36 cellular contexts compared by ENCODE assay signal in genomic region chr19:40508739-40509260, GRCh38.
"Had no signal": no experiment of that assay in that cellular context is flagged by ENCODE, and none has a peak within 500 bp of the region (broad histone marks: within the 10 kb centered on the region; RNA-seq: fewer than 3 reads in every experiment).

No MANE protein-coding gene starts in this region.

- DNase-seq: activated CD4-positive, alpha-beta memory T cell treated with anti-CD3 and anti-CD28 coated beads, Interleukin-2, amount 10 ng/mL, durations not matched to agents 7 days and 5 days; activated CD4-positive, alpha-beta T cell treated with anti-CD3 and anti-CD28 coated beads for 1 hour; activated CD4-positive, alpha-beta T cell treated with anti-CD3 and anti-CD28 coated beads for 36 hours; activated CD4-positive, alpha-beta T cell treated with anti-CD3 and anti-CD28 coated beads for 48 hours; activated CD4-positive, alpha-beta T cell treated with anti-CD3 and anti-CD28 coated beads, Interleukin-2, amount 10 ng/mL, durations not matched to agents 7 days and 5 days; activated CD4-positive, alpha-beta T cell treated with anti-CD3 and anti-CD28 coated beads, Interleukin-2, amount 50 U/mL, for 48 hours; activated CD4-positive, CD25-positive, alpha-beta regulatory T cell; activated CD8-positive, alpha-beta memory T cell treated with anti-CD3 and anti-CD28 coated beads for 24 hours; activated CD8-positive, alpha-beta memory T cell treated with anti-CD3 and anti-CD28 coated beads, Interleukin-2, amount 10 ng/mL, durations not matched to agents 7 days and 5 days; activated CD8-positive, alpha-beta memory T cell treated with anti-CD3 and anti-CD28 coated beads, Interleukin-2, amount 50 U/mL, for 48 hours; activated CD8-positive, alpha-beta T cell treated with anti-CD3 and anti-CD28 coated beads, Interleukin-2, amount 10 ng/mL, durations not matched to agents 7 days and 5 days; activated effector memory CD4-positive, alpha-beta T cell treated with Interleukin-2 at 50 U/mL for 16 hours; activated gamma-delta T cell; activated naive CD4-positive, alpha-beta T cell treated with anti-CD3 and anti-CD28 coated beads, Interleukin-2, amount 10 ng/mL, durations not matched to agents 7 days and 5 days; activated naive CD4-positive, alpha-beta T cell treated with Interleukin-2 at 50 U/mL for 16 hours; activated naive CD8-positive, alpha-beta T cell treated with anti-CD3 and anti-CD28 coated beads, Interleukin-2, amount 10 ng/mL, durations not matched to agents 7 days and 5 days; activated naive CD8-positive, alpha-beta T cell treated with anti-CD3 and anti-CD28 coated beads, Interleukin-2, amount 50 U/mL, for 24 hours; activated T-cell treated with anti-CD3 and anti-CD28 coated beads, Interleukin-2, amount 50 U/mL, for 24 hours; activated T-cell treated with anti-CD3 and anti-CD28 coated beads, Interleukin-2, amount 50 U/mL, for 48 hours; amygdala; anterior cingulate cortex; central memory CD4-positive, alpha-beta T cell; T-helper 1 cell; T-helper 2 cell; T-helper 9 cell; WERI-Rb-1 had no signal

- H3K9me3 ChIP-seq: ascending aorta had no signal

- H3K4me3 Mint-ChIP-seq: activated CD4-positive, alpha-beta memory T cell treated with anti-CD3 and anti-CD28 coated beads, Interleukin-2, amount 10 ng/mL, durations not matched to agents 7 days and 5 days; activated CD4-positive, alpha-beta T cell treated with anti-CD3 and anti-CD28 coated beads for 36 hours; activated CD4-positive, alpha-beta T cell treated with anti-CD3 and anti-CD28 coated beads, Interleukin-2, amount 10 ng/mL, durations not matched to agents 7 days and 5 days; activated CD8-positive, alpha-beta memory T cell treated with anti-CD3 and anti-CD28 coated beads, Interleukin-2, amount 10 ng/mL, durations not matched to agents 7 days and 5 days; activated CD8-positive, alpha-beta T cell treated with anti-CD3 and anti-CD28 coated beads, Interleukin-2, amount 10 ng/mL, durations not matched to agents 7 days and 5 days; activated naive CD4-positive, alpha-beta T cell treated with anti-CD3 and anti-CD28 coated beads, Interleukin-2, amount 10 ng/mL, durations not matched to agents 7 days and 5 days; activated naive CD4-positive, alpha-beta T cell treated with anti-CD3 and anti-CD28 coated beads, Interleukin-2, amount 50 U/mL, for 24 hours; activated naive CD8-positive, alpha-beta T cell; activated naive CD8-positive, alpha-beta T cell treated with anti-CD3 and anti-CD28 coated beads, Interleukin-2, amount 10 ng/mL, durations not matched to agents 7 days and 5 days; activated naive CD8-positive, alpha-beta T cell treated with anti-CD3 and anti-CD28 coated beads, Interleukin-2, amount 50 U/mL, for 24 hours; activated T-cell treated with anti-CD3 and anti-CD28 coated beads, Interleukin-2, amount 50 U/mL, for 24 hours; brain; T-helper 1 cell treated with Interleukin-12 subunit alpha and Interleukin-12 subunit beta and Interleukin-4 antibody, amounts not matched to agents 30 μg/mL and 1 μg/mL, for 36 hours; T-helper 2 cell treated with Interferon-gamma antibody and Interleukin-4, amounts not matched to agents 5 μg/mL and 100 μg/mL, for 36 hours; WTC11 had no signal

- H3K4me3 ChIP-seq: ascending aorta, cardiac muscle cell had no signal

- H3K27ac Mint-ChIP-seq: activated CD4-positive, alpha-beta memory T cell treated with anti-CD3 and anti-CD28 coated beads, Interleukin-2, amount 10 ng/mL, durations not matched to agents 7 days and 5 days; activated CD4-positive, alpha-beta T cell treated with anti-CD3 and anti-CD28 coated beads for 36 hours; activated CD4-positive, alpha-beta T cell treated with anti-CD3 and anti-CD28 coated beads, Interleukin-2, amount 10 ng/mL, durations not matched to agents 7 days and 5 days; activated CD8-positive, alpha-beta memory T cell treated with anti-CD3 and anti-CD28 coated beads, Interleukin-2, amount 10 ng/mL, durations not matched to agents 7 days and 5 days; activated CD8-positive, alpha-beta T cell treated with anti-CD3 and anti-CD28 coated beads, Interleukin-2, amount 10 ng/mL, durations not matched to agents 7 days and 5 days; activated naive CD4-positive, alpha-beta T cell treated with anti-CD3 and anti-CD28 coated beads, Interleukin-2, amount 10 ng/mL, durations not matched to agents 7 days and 5 days; activated naive CD4-positive, alpha-beta T cell treated with anti-CD3 and anti-CD28 coated beads, Interleukin-2, amount 50 U/mL, for 24 hours; activated naive CD8-positive, alpha-beta T cell; activated naive CD8-positive, alpha-beta T cell treated with anti-CD3 and anti-CD28 coated beads, Interleukin-2, amount 10 ng/mL, durations not matched to agents 7 days and 5 days; activated naive CD8-positive, alpha-beta T cell treated with anti-CD3 and anti-CD28 coated beads, Interleukin-2, amount 50 U/mL, for 24 hours; activated T-cell treated with anti-CD3 and anti-CD28 coated beads, Interleukin-2, amount 50 U/mL, for 24 hours; activated T-helper 2 cell treated with anti-CD3 and anti-CD28 coated beads, Interferon-gamma antibody, Interleukin-2, Interleukin-4, amounts not matched to agents 10 μg/mL and 5 μg/mL and 100 μg/mL, durations not matched to agents 14 hours and 24 hours and 36 hours; brain; T-helper 1 cell treated with Interleukin-12 subunit alpha and Interleukin-12 subunit beta and Interleukin-4 antibody, amounts not matched to agents 30 μg/mL and 1 μg/mL, for 36 hours; T-helper 2 cell treated with Interferon-gamma antibody and Interleukin-4, amounts not matched to agents 5 μg/mL and 100 μg/mL, for 36 hours; WTC11 had no signal

- H3K27ac ChIP-seq: ascending aorta, cardiac muscle cell, WERI-Rb-1 had no signal

- H3K9me3 Mint-ChIP-seq: activated CD4-positive, alpha-beta memory T cell treated with anti-CD3 and anti-CD28 coated beads, Interleukin-2, amount 10 ng/mL, durations not matched to agents 7 days and 5 days; activated CD4-positive, alpha-beta T cell treated with anti-CD3 and anti-CD28 coated beads, Interleukin-2, amount 10 ng/mL, durations not matched to agents 7 days and 5 days; activated naive CD4-positive, alpha-beta T cell treated with anti-CD3 and anti-CD28 coated beads, Interleukin-2, amount 10 ng/mL, durations not matched to agents 7 days and 5 days; activated naive CD4-positive, alpha-beta T cell treated with anti-CD3 and anti-CD28 coated beads, Interleukin-2, amount 50 U/mL, for 24 hours; activated naive CD8-positive, alpha-beta T cell treated with anti-CD3 and anti-CD28 coated beads, Interleukin-2, amount 10 ng/mL, durations not matched to agents 7 days and 5 days; activated naive CD8-positive, alpha-beta T cell treated with anti-CD3 and anti-CD28 coated beads, Interleukin-2, amount 50 U/mL, for 24 hours; activated T-cell treated with anti-CD3 and anti-CD28 coated beads, Interleukin-2, amount 50 U/mL, for 24 hours; activated T-helper 2 cell treated with anti-CD3 and anti-CD28 coated beads, Interferon-gamma antibody, Interleukin-2, Interleukin-4, amounts not matched to agents 10 μg/mL and 5 μg/mL and 100 μg/mL, durations not matched to agents 14 hours and 24 hours and 36 hours; T-helper 1 cell treated with Interleukin-12 subunit alpha and Interleukin-12 subunit beta and Interleukin-4 antibody, amounts not matched to agents 30 μg/mL and 1 μg/mL, for 36 hours; T-helper 2 cell treated with Interferon-gamma antibody and Interleukin-4, amounts not matched to agents 5 μg/mL and 100 μg/mL, for 36 hours; WTC11 had no signal

- H3K36me3 Mint-ChIP-seq: activated CD8-positive, alpha-beta memory T cell treated with anti-CD3 and anti-CD28 coated beads, Interleukin-2, amount 10 ng/mL, durations not matched to agents 7 days and 5 days; activated naive CD4-positive, alpha-beta T cell treated with anti-CD3 and anti-CD28 coated beads, Interleukin-2, amount 10 ng/mL, durations not matched to agents 7 days and 5 days; activated naive CD8-positive, alpha-beta T cell treated with anti-CD3 and anti-CD28 coated beads, Interleukin-2, amount 10 ng/mL, durations not matched to agents 7 days and 5 days had no signal

- H3K36me3 ChIP-seq: ascending aorta, cardiac muscle cell, WERI-Rb-1 had no signal

- ATAC-seq: activated CD4-positive, alpha-beta T cell treated with anti-CD3 and anti-CD28 coated beads for 36 hours; activated CD4-positive, CD25-positive, alpha-beta regulatory T cell treated with anti-CD3 and anti-CD28 coated beads, Interleukin-2, amount 50 U/mL, for 24 hours; activated CD8-positive, alpha-beta memory T cell treated with anti-CD3 and anti-CD28 coated beads, Interleukin-2, amount 10 ng/mL, durations not matched to agents 7 days and 5 days; activated CD8-positive, alpha-beta T cell treated with anti-CD3 and anti-CD28 coated beads, Interleukin-2, amount 10 ng/mL, durations not matched to agents 7 days and 5 days; activated naive CD8-positive, alpha-beta T cell treated with anti-CD3 and anti-CD28 coated beads, Interleukin-2, amount 50 U/mL, for 24 hours; WTC11 had no signal

- H3K4me1 Mint-ChIP-seq: activated CD8-positive, alpha-beta memory T cell treated with anti-CD3 and anti-CD28 coated beads, Interleukin-2, amount 10 ng/mL, durations not matched to agents 7 days and 5 days had no signal
